ENCODE assay signal across 12 cellular contexts in genomic region chr4:104942990-104943758, GRCh38.
A peak's percentile ranks its signal among the peaks of the same experiment; 100 is the strongest.
DNase-seq lines count a peak whose midpoint lies in the region; ATAC-seq and TF ChIP-seq lines count a peak whose summit lies in the region.
"Had no signal": no experiment of that assay in that cellular context is flagged by ENCODE, and none has a peak within 500 bp of the region (broad histone marks: within the 10 kb centered on the region; RNA-seq: fewer than 3 reads in every experiment).

No MANE protein-coding gene starts in this region.

- DNase-seq in fibroblast of the aortic adventitia (ENCODE audit: low read depth) (peak; percentile 54), HuH-7.5 (ENCODE audit: low spot score) (no peak), glomerular visceral epithelial cell (ENCODE audit: extremely low spot score) (no peak), NCI-H1105 (lab: John Stamatoyannopoulos, UW) (no peak)
- DNase-seq: MM.1S; NCI-H748 treated with DMSO at 0.1 percent for 48 hours; stimulated activated CD4-positive, alpha-beta T cell treated with anti-CD3 and anti-CD28 coated beads, Interleukin-4, amount 100 ng/mL, for 4 hours; thyroid gland had no signal

- H3K4me3 ChIP-seq in fibroblast of the aortic adventitia (ENCODE audit: low read depth, low read length): no peak overlapping the region
- H3K4me3 ChIP-seq: thyroid gland had no signal

- TF ChIP-seq CTCF in fibroblast of the aortic adventitia (IDR thresholded peaks at IDR 0.05; ENCODE audit: insufficient read depth, low read length): no peak

- ATAC-seq in GM18502 (IDR thresholded peaks at IDR 0.05; ENCODE audit: poor library complexity, unreplicated experiment) (peak; percentile 75), GM21390 (IDR thresholded peaks at IDR 0.05; ENCODE audit: unreplicated experiment) (peak; percentile 44), HG03521 (IDR thresholded peaks at IDR 0.05; ENCODE audit: unreplicated experiment) (peak; percentile 78), GM19324 (IDR thresholded peaks at IDR 0.05; ENCODE audit: low FRiP score, unreplicated experiment) (no peak)
